ENCODE assay signal across 12 cellular contexts in genomic region chr1:236416165-236416564, GRCh38. TPM values are rescaled to one million over a fixed set of nuclear protein-coding genes. Genes with fewer than 3 reads are reported as not detected.
DNase-seq lines count a peak whose midpoint lies in the region; ATAC-seq lines count a peak whose summit lies in the region.
"Had no signal": no experiment of that assay in that cellular context is flagged by ENCODE, and none has a peak within 500 bp of the region (broad histone marks: within the 10 kb centered on the region; RNA-seq: fewer than 3 reads in every experiment).

No MANE protein-coding gene starts in this region.

- H3K4me1 Mint-ChIP-seq in activated CD8-positive, alpha-beta memory T cell treated with anti-CD3 and anti-CD28 coated beads, Interleukin-2, amount 10 ng/mL, durations not matched to agents 7 days and 5 days = peaks cover 10% of the 10 kb centered on the region
- peaks cover 6% of the 10 kb centered on the region for H3K4me1 Mint-ChIP-seq in stimulated activated naive CD8-positive, alpha-beta T cell treated with anti-CD3 and anti-CD28 coated beads, Interleukin-15, amount 100 ng/mL, for 72 hours

- H3K36me3 Mint-ChIP-seq in activated CD8-positive, alpha-beta memory T cell treated with anti-CD3 and anti-CD28 coated beads, Interleukin-2, amount 10 ng/mL, durations not matched to agents 7 days and 5 days = no peaks in the 10 kb centered on the region

- peak; percentile 44 for DNase-seq in activated CD8-positive, alpha-beta memory T cell treated with anti-CD3 and anti-CD28 coated beads, Interleukin-2, amount 10 ng/mL, durations not matched to agents 7 days and 5 days
- no peak for DNase-seq in activated CD8-positive, alpha-beta memory T cell treated with anti-CD3 and anti-CD28 coated beads, Interleukin-2, amount 50 U/mL, for 4 hours
- DNase-seq in T-helper 9 cell = peak; percentile 7
- DNase-seq in effector CD4-positive, alpha-beta T cell = peak; percentile 35
- no peak for DNase-seq in stimulated activated naive CD8-positive, alpha-beta T cell treated with anti-CD3 and anti-CD28 coated beads, Interleukin-15, amount 100 ng/mL, for 72 hours
- DNase-seq in stimulated activated CD4-positive, alpha-beta T cell treated with anti-CD3 and anti-CD28 coated beads, Interleukin-2, amount 100 ng/mL, for 48 hours = no peak
- no peak for DNase-seq in NK-92 treated with Interleukin-12 subunit alpha and Interleukin-12 subunit beta, amount 100 ng/mL, for 24 hours (lab: John Stamatoyannopoulos, UW)
- DNase-seq: aorta, NCI-H1694, thyroid gland had no signal

- CTCF ChIA-PET in activated CD8-positive, alpha-beta memory T cell treated with anti-CD3 and anti-CD28 coated beads, Interleukin-2, amount 10 ng/mL, durations not matched to agents 7 days and 5 days (lab: Charles Lee) = no interaction called here

- no peaks in the 10 kb centered on the region for H3K9me3 Mint-ChIP-seq in activated CD8-positive, alpha-beta memory T cell treated with anti-CD3 and anti-CD28 coated beads, Interleukin-2, amount 10 ng/mL, durations not matched to agents 7 days and 5 days (ENCODE audit: low read depth)
- H3K9me3 Mint-ChIP-seq in stimulated activated naive CD8-positive, alpha-beta T cell treated with anti-CD3 and anti-CD28 coated beads, Interleukin-15, amount 100 ng/mL, for 72 hours = no peaks in the 10 kb centered on the region

- peak; percentile 92 for ATAC-seq in activated CD8-positive, alpha-beta memory T cell treated with anti-CD3 and anti-CD28 coated beads, Interleukin-2, amount 10 ng/mL, durations not matched to agents 7 days and 5 days
- ATAC-seq in stimulated activated naive CD8-positive, alpha-beta T cell treated with anti-CD3 and anti-CD28 coated beads, Interleukin-15, amount 100 ng/mL, for 72 hours = peak; percentile 67
- no peak for ATAC-seq in HG03025 (IDR thresholded peaks at IDR 0.05; ENCODE audit: low FRiP score, unreplicated experiment)

- peak overlapping the region; percentile 84 for H3K27ac Mint-ChIP-seq in activated CD8-positive, alpha-beta memory T cell treated with anti-CD3 and anti-CD28 coated beads, Interleukin-2, amount 10 ng/mL, durations not matched to agents 7 days and 5 days
- peak overlapping the region; percentile 69 to 96 for H3K27ac Mint-ChIP-seq in stimulated activated naive CD8-positive, alpha-beta T cell treated with anti-CD3 and anti-CD28 coated beads, Interleukin-15, amount 100 ng/mL, for 72 hours

- peak overlapping the region; percentile 24 for H3K4me3 Mint-ChIP-seq in activated CD8-positive, alpha-beta memory T cell treated with anti-CD3 and anti-CD28 coated beads, Interleukin-2, amount 10 ng/mL, durations not matched to agents 7 days and 5 days
- H3K4me3 Mint-ChIP-seq in stimulated activated naive CD8-positive, alpha-beta T cell treated with anti-CD3 and anti-CD28 coated beads, Interleukin-15, amount 100 ng/mL, for 72 hours = peak overlapping the region; percentile 47 to 65

- no peaks in the 10 kb centered on the region for H3K27me3 Mint-ChIP-seq in activated CD8-positive, alpha-beta memory T cell treated with anti-CD3 and anti-CD28 coated beads, Interleukin-2, amount 10 ng/mL, durations not matched to agents 7 days and 5 days
- H3K27me3 Mint-ChIP-seq in stimulated activated naive CD8-positive, alpha-beta T cell treated with anti-CD3 and anti-CD28 coated beads, Interleukin-15, amount 100 ng/mL, for 72 hours = no peaks in the 10 kb centered on the region

RNA-seq across cellular contexts. Expression of gene EDARADD, which starts 22.1 kb away (rescaled TPM):
- 10 to 100 TPM in 1 of 2 experiments, 1 to 10 TPM in 1; 3.7 to 11.8 TPM for total RNA-seq in activated CD8-positive, alpha-beta memory T cell treated with anti-CD3 and anti-CD28 coated beads, Interleukin-2, amount 10 ng/mL, durations not matched to agents 7 days and 5 days
- total RNA-seq: lung microvascular endothelial cell had no signal

Comparison
In these comparisons a context has a peak if more than half of its experiments do, and no peak if none do; other contexts are left out.
1. DNase-seq: peak in activated CD8-positive, alpha-beta memory T cell treated with anti-CD3 and anti-CD28 coated beads, Interleukin-2, amount 10 ng/mL, durations not matched to agents 7 days and 5 days (single experiment), T-helper 9 cell (single experiment) and effector CD4-positive, alpha-beta T cell (single experiment); none in activated CD8-positive, alpha-beta memory T cell treated with anti-CD3 and anti-CD28 coated beads, Interleukin-2, amount 50 U/mL, for 4 hours (single experiment), stimulated activated naive CD8-positive, alpha-beta T cell treated with anti-CD3 and anti-CD28 coated beads, Interleukin-15, amount 100 ng/mL, for 72 hours (0 of 2), stimulated activated CD4-positive, alpha-beta T cell treated with anti-CD3 and anti-CD28 coated beads, Interleukin-2, amount 100 ng/mL, for 48 hours (0 of 2) and NK-92 treated with Interleukin-12 subunit alpha and Interleukin-12 subunit beta, amount 100 ng/mL, for 24 hours (single experiment).